ENCODE assay signal across 16 cellular contexts in genomic region chr2:151927501-151928221, GRCh38.
A peak's percentile ranks its signal among the peaks of the same experiment; 100 is the strongest.
DNase-seq lines count a peak whose midpoint lies in the region; ATAC-seq and TF ChIP-seq lines count a peak whose summit lies in the region.
"Had no signal": no experiment of that assay in that cellular context is flagged by ENCODE, and none has a peak within 500 bp of the region (broad histone marks: within the 10 kb centered on the region; RNA-seq: fewer than 3 reads in every experiment).

No MANE protein-coding gene starts in this region.

- H3K4me3 Mint-ChIP-seq in stimulated activated effector memory CD8-positive, alpha-beta T cell treated with anti-CD3 and anti-CD28 coated beads, Interleukin-12 subunit alpha, Interleukin-12 subunit beta, amount 100 ng/mL, for 72 hours = no peak overlapping the region
- H3K4me3 Mint-ChIP-seq: HFFc6, neural progenitor cell had no signal

- POLR2A ChIA-PET in HEK293T (lab: Yijun Ruan, JAX) = no interaction called here

- H3K27ac ChIP-seq in RWPE2 (ENCODE audit: poor library complexity, severe bottlenecking) = no peak overlapping the region
- H3K27ac ChIP-seq in aorta (ENCODE audit: low read depth in 1 of 2, low read length in 2 of 2) = no peak overlapping the region
- H3K27ac ChIP-seq: BLaER1, neural progenitor cell, thoracic aorta had no signal

- TF ChIP-seq CTCF in RWPE2 (IDR thresholded peaks at IDR 0.05; ENCODE audit: poor library complexity, severe bottlenecking) = no peak

- ATAC-seq in HG03432 (IDR thresholded peaks at IDR 0.05; ENCODE audit: unreplicated experiment) (peak; percentile 54), RWPE2 (ENCODE audit: low read depth) (0 out of 3 replicates have a peak, but pooled peaks have one; percentile 40), aorta (ENCODE audit: low FRiP score) (no peak)
- ATAC-seq in stimulated activated effector memory CD8-positive, alpha-beta T cell treated with anti-CD3 and anti-CD28 coated beads, Interleukin-12 subunit alpha, Interleukin-12 subunit beta, amount 100 ng/mL, for 72 hours = peak; percentile 16
- ATAC-seq: sciatic nerve had no signal

- no peak overlapping the region for H3K27ac Mint-ChIP-seq in stimulated activated effector memory CD8-positive, alpha-beta T cell treated with anti-CD3 and anti-CD28 coated beads, Interleukin-12 subunit alpha, Interleukin-12 subunit beta, amount 100 ng/mL, for 72 hours
- H3K27ac Mint-ChIP-seq: HFFc6, neural progenitor cell had no signal

- 81 to 88% methylated on average over 7 of the region's 7 CpGs for WGBS in aorta, 2 donors

- CTCF ChIA-PET in HEK293T (lab: Yijun Ruan, JAX) = no interaction called here

- H3K9me3 Mint-ChIP-seq in stimulated activated effector memory CD8-positive, alpha-beta T cell treated with anti-CD3 and anti-CD28 coated beads, Interleukin-12 subunit alpha, Interleukin-12 subunit beta, amount 100 ng/mL, for 72 hours = no peaks in the 10 kb centered on the region
- H3K9me3 Mint-ChIP-seq: HFFc6, neural progenitor cell had no signal

- H3K4me1 ChIP-seq in RWPE2 (ENCODE audit: insufficient read depth, poor library complexity, severe bottlenecking) = no peaks in the 10 kb centered on the region
- peaks cover 0 to 2% of the 10 kb centered on the region in 2 donors for H3K4me1 ChIP-seq in aorta (ENCODE audit: control insufficient read depth in 1 of 2, insufficient read depth in 2 of 2, low read length in 2 of 2)
- H3K4me1 ChIP-seq: BLaER1, neural progenitor cell had no signal

- H3K36me3 ChIP-seq in RWPE2 (ENCODE audit: low read depth) (no peaks in the 10 kb centered on the region), aorta (ENCODE audit: control insufficient read depth in 1 of 2, insufficient read depth in 2 of 2, low read length in 1 of 2) (no peaks in the 10 kb centered on the region)
- H3K36me3 ChIP-seq: BLaER1, neural progenitor cell, thoracic aorta had no signal

- H3K9me3 ChIP-seq in RWPE2 (ENCODE audit: severe bottlenecking) (no peaks in the 10 kb centered on the region), aorta (ENCODE audit: control insufficient read depth, low read length) (no peaks in the 10 kb centered on the region)
- H3K9me3 ChIP-seq: BLaER1, thoracic aorta had no signal

- intact Hi-C loops in aorta (cut with DNase I) = no loop called here

- no peaks in the 10 kb centered on the region for H3K27me3 ChIP-seq in RWPE2 (ENCODE audit: insufficient read depth, poor library complexity, severe bottlenecking)
- no peaks in the 10 kb centered on the region for H3K27me3 ChIP-seq in aorta (ENCODE audit: control insufficient read depth in 1 of 2, insufficient read depth in 2 of 2, low read length in 1 of 2)
- H3K27me3 ChIP-seq: BLaER1, neural progenitor cell had no signal

- no peak overlapping the region for H3K4me3 ChIP-seq in RWPE2 (ENCODE audit: severe bottlenecking)
- H3K4me3 ChIP-seq in aorta (ENCODE audit: low read length in 2 of 2) = no peak overlapping the region
- H3K4me3 ChIP-seq: BLaER1, neural progenitor cell, thoracic aorta had no signal

- H3K4me1 Mint-ChIP-seq in stimulated activated effector memory CD8-positive, alpha-beta T cell treated with anti-CD3 and anti-CD28 coated beads, Interleukin-12 subunit alpha, Interleukin-12 subunit beta, amount 100 ng/mL, for 72 hours = no peaks in the 10 kb centered on the region
- H3K4me1 Mint-ChIP-seq: neural progenitor cell had no signal

- no peak for DNase-seq in RWPE2 (ENCODE audit: low spot score)
- peak; percentile 17 for DNase-seq in iPS-NIHi7 (ENCODE audit: extremely low spot score)
- DNase-seq in stimulated activated effector memory CD8-positive, alpha-beta T cell treated with anti-CD3 and anti-CD28 coated beads, Interleukin-12 subunit alpha, Interleukin-12 subunit beta, amount 100 ng/mL, for 72 hours (ENCODE audit: low spot score in 2 of 2) = no peak
- DNase-seq in aorta = no peak
- no peak for DNase-seq in HEK293T (ENCODE audit: extremely low spot score)
- DNase-seq in activated naive CD4-positive, alpha-beta T cell treated with Interleukin-2 at 50 U/mL for 16 hours = no peak
- DNase-seq: activated gamma-delta T cell; HFFc6; SIG-M5; stimulated activated CD4-positive, alpha-beta T cell treated with anti-CD3 and anti-CD28 coated beads, Interleukin-4, amount 100 ng/mL, for 1 hour; T-helper 2 cell had no signal

- no peaks in the 10 kb centered on the region for H3K36me3 Mint-ChIP-seq in stimulated activated effector memory CD8-positive, alpha-beta T cell treated with anti-CD3 and anti-CD28 coated beads, Interleukin-12 subunit alpha, Interleukin-12 subunit beta, amount 100 ng/mL, for 72 hours
- H3K36me3 Mint-ChIP-seq: neural progenitor cell had no signal

TF ChIP-seq in HEK293T, 16 proteins besides CTCF, POLR2A, EP300 and RAD21:
- TF ChIP-seq L3MBTL2 (conservative IDR thresholded peaks at IDR 0.05) (no peak), FOXA1 (IDR thresholded peaks at IDR 0.05) (no peak), ZNF384 (IDR thresholded peaks at IDR 0.05) (no peak), FOXK2 (IDR thresholded peaks at IDR 0.05) (no peak), ARNT (IDR thresholded peaks at IDR 0.05) (no peak), NFRKB (IDR thresholded peaks at IDR 0.05) (no peak), CTBP1 (IDR thresholded peaks at IDR 0.05; ENCODE audit: borderline replicate concordance) (no peak), ELF4 (IDR thresholded peaks at IDR 0.05) (no peak), SP1 (IDR thresholded peaks at IDR 0.05) (no peak), TARDBP (IDR thresholded peaks at IDR 0.05) (no peak), LEF1 (IDR thresholded peaks at IDR 0.05; ENCODE audit: borderline replicate concordance) (no peak), SUZ12 (IDR thresholded peaks at IDR 0.05) (no peak), PKNOX1 (IDR thresholded peaks at IDR 0.05) (no peak), BHLHE40 (IDR thresholded peaks at IDR 0.05; ENCODE audit: borderline replicate concordance) (no peak), HDGF (IDR thresholded peaks at IDR 0.05; ENCODE audit: borderline replicate concordance) (no peak)
TF ChIP-seq in HEK293T: peak in this region for 0.
